ENCODE assay signal across 10 cellular contexts in the genomic region with DNA sequence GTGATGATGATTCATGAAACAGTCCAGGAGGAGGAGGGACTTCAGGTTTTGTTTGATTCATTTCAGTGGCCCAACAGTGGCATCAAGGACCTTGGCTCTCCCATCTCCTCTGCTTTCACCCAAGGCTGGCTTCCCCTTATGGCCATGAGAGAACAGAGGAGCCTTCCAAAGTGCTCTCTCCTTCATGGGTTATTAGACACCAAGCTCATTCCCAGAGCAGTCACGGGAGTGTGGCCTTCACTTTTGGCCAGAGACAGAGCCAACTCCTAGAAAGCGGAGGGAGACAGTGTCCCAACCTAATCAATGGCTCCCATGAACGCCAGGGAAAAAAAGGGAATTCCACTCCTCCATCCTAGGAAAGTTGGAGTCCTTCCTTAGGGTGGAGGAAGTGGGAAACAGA. TPM values are rescaled to one million over a fixed set of nuclear protein-coding genes. Genes with fewer than 3 reads are reported as not detected.
DNase-seq lines count a peak whose midpoint lies in the region; ATAC-seq and TF ChIP-seq lines count a peak whose summit lies in the region.
"Had no signal": no experiment of that assay in that cellular context is flagged by ENCODE, and none has a peak within 500 bp of the region (broad histone marks: within the 10 kb centered on the region; RNA-seq: fewer than 3 reads in every experiment).

No MANE protein-coding gene starts in this region.

- H3K4me2 ChIP-seq in fibroblast of lung (ENCODE audit: extremely low read depth, insufficient read depth, low read length) = peak overlapping the region; percentile 70

- no peak overlapping the region for H2AFZ ChIP-seq in fibroblast of lung (ENCODE audit: low read length)

- H3K9me3 ChIP-seq in WERI-Rb-1 (ENCODE audit: severe bottlenecking) (no peaks in the 10 kb centered on the region), fibroblast of lung (ENCODE audit: control insufficient read depth, insufficient read depth, low read depth, low read length) (no peaks in the 10 kb centered on the region)
- H3K9me3 ChIP-seq: esophagus squamous epithelium had no signal

- peaks cover 6% of the 10 kb centered on the region for H3K79me2 ChIP-seq in fibroblast of lung (ENCODE audit: control insufficient read depth, insufficient read depth, low read length)

- CTCF ChIA-PET in activated CD4-positive, alpha-beta T cell treated with anti-CD3 and anti-CD28 coated beads, Interleukin-2, amount 10 ng/mL, durations not matched to agents 7 days and 5 days (lab: Charles Lee) = no interaction called here

- H3K27ac ChIP-seq in WERI-Rb-1 (no peak overlapping the region), fibroblast of lung (ENCODE audit: insufficient read depth, low read length) (no peak overlapping the region)

- H3K27ac Mint-ChIP-seq in activated CD4-positive, alpha-beta T cell treated with anti-CD3 and anti-CD28 coated beads, Interleukin-2, amount 10 ng/mL, durations not matched to agents 7 days and 5 days = peak overlapping the region; percentile 69
- H3K27ac Mint-ChIP-seq in stimulated activated effector memory CD8-positive, alpha-beta T cell treated with anti-CD3 and anti-CD28 coated beads, Interleukin-12 subunit alpha, Interleukin-12 subunit beta, amount 100 ng/mL, for 72 hours = peak overlapping the region; percentile 29

- H3K9me3 Mint-ChIP-seq in activated CD4-positive, alpha-beta T cell treated with anti-CD3 and anti-CD28 coated beads, Interleukin-2, amount 10 ng/mL, durations not matched to agents 7 days and 5 days = no peaks in the 10 kb centered on the region
- no peaks in the 10 kb centered on the region for H3K9me3 Mint-ChIP-seq in stimulated activated effector memory CD8-positive, alpha-beta T cell treated with anti-CD3 and anti-CD28 coated beads, Interleukin-12 subunit alpha, Interleukin-12 subunit beta, amount 100 ng/mL, for 72 hours

- POLR2A ChIA-PET in activated CD4-positive, alpha-beta T cell treated with anti-CD3 and anti-CD28 coated beads, Interleukin-2, amount 10 ng/mL, durations not matched to agents 7 days and 5 days (lab: Charles Lee) = no interaction called here

- no peaks in the 10 kb centered on the region for H4K20me1 ChIP-seq in fibroblast of lung (ENCODE audit: control insufficient read depth, extremely low read depth, insufficient read depth, low read length)

- peaks cover 5% of the 10 kb centered on the region for H3K4me1 ChIP-seq in fibroblast of lung (ENCODE audit: control insufficient read depth, extremely low read depth, insufficient read depth, low read length)

- peaks cover 56% of the 10 kb centered on the region for H3K36me3 Mint-ChIP-seq in activated CD4-positive, alpha-beta T cell treated with anti-CD3 and anti-CD28 coated beads, Interleukin-2, amount 10 ng/mL, durations not matched to agents 7 days and 5 days (ENCODE audit: low read depth)
- H3K36me3 Mint-ChIP-seq in stimulated activated effector memory CD8-positive, alpha-beta T cell treated with anti-CD3 and anti-CD28 coated beads, Interleukin-12 subunit alpha, Interleukin-12 subunit beta, amount 100 ng/mL, for 72 hours = peaks cover 63% of the 10 kb centered on the region

- H3K36me3 ChIP-seq in WERI-Rb-1 (peaks cover 39% of the 10 kb centered on the region), fibroblast of lung (ENCODE audit: control insufficient read depth, insufficient read depth, low read length) (no peaks in the 10 kb centered on the region)

- H3K9ac ChIP-seq in fibroblast of lung (ENCODE audit: insufficient read depth, low read length) = no peak overlapping the region

- peak overlapping the region; percentile 88; the same call in 1 of the 2 replicates for H3K4me3 ChIP-seq in WERI-Rb-1 (ENCODE audit: low read depth, low read length)
- peak overlapping the region in 1 of 4 experiments; percentile 81 for H3K4me3 ChIP-seq in fibroblast of lung (replicated peaks in 1 of 4; ENCODE audit: control extremely low read depth in 1 of 4, insufficient read depth in 1 of 4, low read depth in 3 of 4, low read length in 4 of 4)

- TF ChIP-seq CTCF in WERI-Rb-1 (IDR thresholded peaks at IDR 0.05; ENCODE audit: low read depth, low read length) = no peak
- no peak for TF ChIP-seq CTCF in fibroblast of lung (conservative IDR thresholded peaks at IDR 0.05 in 1 of 2, IDR thresholded peaks at IDR 0.05 in 1 of 2; ENCODE audit: low read depth in 1 of 2, low read length in 2 of 2)

- H3K27me3 Mint-ChIP-seq in activated CD4-positive, alpha-beta T cell treated with anti-CD3 and anti-CD28 coated beads, Interleukin-2, amount 10 ng/mL, durations not matched to agents 7 days and 5 days = no peaks in the 10 kb centered on the region

- no peak for DNase-seq in activated CD4-positive, alpha-beta T cell treated with anti-CD3 and anti-CD28 coated beads, Interleukin-2, amount 10 ng/mL, durations not matched to agents 7 days and 5 days
- DNase-seq in activated CD4-positive, alpha-beta T cell treated with anti-CD3 and anti-CD28 coated beads for 48 hours = no peak
- DNase-seq in WERI-Rb-1 = no peak
- no peak for DNase-seq in fibroblast of lung (ENCODE audit: low read depth in 2 of 2)
- DNase-seq in stimulated activated effector memory CD8-positive, alpha-beta T cell treated with anti-CD3 and anti-CD28 coated beads, Interleukin-12 subunit alpha, Interleukin-12 subunit beta, amount 100 ng/mL, for 72 hours (ENCODE audit: low spot score in 2 of 2) = no peak
- no peak for DNase-seq in NCI-H128 (lab: John Stamatoyannopoulos, UW; ENCODE audit: unreplicated experiment)
- no peak for DNase-seq in activated CD4-positive, CD25-positive, alpha-beta regulatory T cell treated with anti-CD3 and anti-CD28 coated beads, Interleukin-2, amount 50 U/mL, for 72 hours
- DNase-seq in stimulated activated CD4-positive, alpha-beta T cell treated with anti-CD3 and anti-CD28 coated beads, Interleukin-1b, Interleukin-23, amount 100 ng/mL, for 48 hours = no peak
- DNase-seq: esophagus squamous epithelium, RPMI8226 had no signal

- peak overlapping the region; percentile 79 for H3K4me3 Mint-ChIP-seq in activated CD4-positive, alpha-beta T cell treated with anti-CD3 and anti-CD28 coated beads, Interleukin-2, amount 10 ng/mL, durations not matched to agents 7 days and 5 days
- peak overlapping the region; percentile 95 for H3K4me3 Mint-ChIP-seq in stimulated activated effector memory CD8-positive, alpha-beta T cell treated with anti-CD3 and anti-CD28 coated beads, Interleukin-12 subunit alpha, Interleukin-12 subunit beta, amount 100 ng/mL, for 72 hours

- no peaks in the 10 kb centered on the region for H3K27me3 ChIP-seq in WERI-Rb-1 (ENCODE audit: insufficient read depth, low read depth, severe bottlenecking)
- no peaks in the 10 kb centered on the region for H3K27me3 ChIP-seq in fibroblast of lung (ENCODE audit: control insufficient read depth, insufficient read depth, low read length)
- H3K27me3 ChIP-seq: esophagus squamous epithelium had no signal

- no peak for ATAC-seq in stimulated activated effector memory CD8-positive, alpha-beta T cell treated with anti-CD3 and anti-CD28 coated beads, Interleukin-12 subunit alpha, Interleukin-12 subunit beta, amount 100 ng/mL, for 72 hours

- H3K4me1 Mint-ChIP-seq in activated CD4-positive, alpha-beta T cell treated with anti-CD3 and anti-CD28 coated beads, Interleukin-2, amount 10 ng/mL, durations not matched to agents 7 days and 5 days = peaks cover 60% of the 10 kb centered on the region
- H3K4me1 Mint-ChIP-seq in stimulated activated effector memory CD8-positive, alpha-beta T cell treated with anti-CD3 and anti-CD28 coated beads, Interleukin-12 subunit alpha, Interleukin-12 subunit beta, amount 100 ng/mL, for 72 hours = peaks cover 60% of the 10 kb centered on the region

RNA-seq across cellular contexts. Expression of gene DUSP28, which starts 0.9 kb away (rescaled TPM):
- total RNA-seq in activated CD4-positive, alpha-beta T cell treated with anti-CD3 and anti-CD28 coated beads, Interleukin-2, amount 10 ng/mL, durations not matched to agents 7 days and 5 days = 10 to 100 TPM in 1 of 2 experiments, 1 to 10 TPM in 1; 9.6 to 11.6 TPM
- total RNA-seq in fibroblast of lung = 1.8 and 2.5 TPM in 2 replicates
- 2.8 and 3.9 TPM in 2 replicates for polyA plus RNA-seq in fibroblast of lung
- polyA plus RNA-seq in fibroblast of lung (2012) = 3.1 and 3.9 TPM in 2 replicates
- 1.7 and 6.2 TPM in 2 replicates for polyA minus RNA-seq in fibroblast of lung (ENCODE audit: low replicate concordance)

RNA-seq across cellular contexts. Expression of gene ANKMY1, which starts 1.5 kb away (rescaled TPM):
- 10 to 100 TPM; 38.5 to 39.5 TPM for total RNA-seq in activated CD4-positive, alpha-beta T cell treated with anti-CD3 and anti-CD28 coated beads, Interleukin-2, amount 10 ng/mL, durations not matched to agents 7 days and 5 days
- 3.9 and 7.4 TPM in 2 replicates for total RNA-seq in fibroblast of lung
- polyA plus RNA-seq in fibroblast of lung = 2.5 and 2.8 TPM in 2 replicates
- 2.6 and 3.2 TPM in 2 replicates for polyA plus RNA-seq in fibroblast of lung (2012)
- polyA minus RNA-seq in fibroblast of lung (ENCODE audit: low replicate concordance) = 14.7 and 16.6 TPM in 2 replicates

RNA-seq across cellular contexts. Expression of gene RNPEPL1, which starts 9.0 kb away (rescaled TPM):
- total RNA-seq in activated CD4-positive, alpha-beta T cell treated with anti-CD3 and anti-CD28 coated beads, Interleukin-2, amount 10 ng/mL, durations not matched to agents 7 days and 5 days = 100 to 1,000 TPM; 118 to 122 TPM
- 10.3 and 20.6 TPM in 2 replicates for total RNA-seq in fibroblast of lung
- 7.9 and 10.0 TPM in 2 replicates for polyA plus RNA-seq in fibroblast of lung
- polyA plus RNA-seq in fibroblast of lung (2012) = 38.7 and 49.1 TPM in 2 replicates
- 93.8 and 122 TPM in 2 replicates for polyA minus RNA-seq in fibroblast of lung (ENCODE audit: low replicate concordance)

RNA-seq across cellular contexts. Expression of gene CAPN10, which starts 27.3 kb away (rescaled TPM):
- total RNA-seq in activated CD4-positive, alpha-beta T cell treated with anti-CD3 and anti-CD28 coated beads, Interleukin-2, amount 10 ng/mL, durations not matched to agents 7 days and 5 days = 10 to 100 TPM; 40.5 to 58.6 TPM
- 17.2 and 23.0 TPM in 2 replicates for total RNA-seq in fibroblast of lung
- 3.6 and 4.0 TPM in 2 replicates for polyA plus RNA-seq in fibroblast of lung
- 6.4 and 9.2 TPM in 2 replicates for polyA plus RNA-seq in fibroblast of lung (2012)
- 2.8 and 8.5 TPM in 2 replicates for polyA minus RNA-seq in fibroblast of lung (ENCODE audit: low replicate concordance)
